In genomic region chr20:17633850-17634500, GRCh38 we compare ENCODE assay signal across 1 cellular context.
TF ChIP-seq lines count a peak whose summit lies in the region.

No MANE protein-coding gene starts in this region.

TF ChIP-seq in GM23338, 12 proteins besides CTCF, POLR2A, EP300 and RAD21 (continued from another document):
- TF ChIP-seq ZNF462 (CRISPR knock-in tag; IDR thresholded peaks at IDR 0.05) (no peak), JUNB (IDR thresholded peaks at IDR 0.05; ENCODE audit: unreplicated experiment) (no peak), CREB1 (CRISPR knock-in tag; IDR thresholded peaks at IDR 0.05; ENCODE audit: low read depth) (no peak), NANOG (IDR thresholded peaks at IDR 0.05; ENCODE audit: borderline replicate concordance) (no peak), EZH2phosphoT487 (IDR thresholded peaks at IDR 0.05; ENCODE audit: unreplicated experiment) (no peak), REST (IDR thresholded peaks at IDR 0.05; ENCODE audit: unreplicated experiment) (no peak), STAT1 (IDR thresholded peaks at IDR 0.05; ENCODE audit: unreplicated experiment) (no peak), ZNF114 (CRISPR knock-in tag; IDR thresholded peaks at IDR 0.05) (no peak), ZNF331 (CRISPR knock-in tag; IDR thresholded peaks at IDR 0.05; ENCODE audit: low read depth) (no peak)
